Comparison of ENCODE assay signal across 1 cellular context in the genomic region with DNA sequence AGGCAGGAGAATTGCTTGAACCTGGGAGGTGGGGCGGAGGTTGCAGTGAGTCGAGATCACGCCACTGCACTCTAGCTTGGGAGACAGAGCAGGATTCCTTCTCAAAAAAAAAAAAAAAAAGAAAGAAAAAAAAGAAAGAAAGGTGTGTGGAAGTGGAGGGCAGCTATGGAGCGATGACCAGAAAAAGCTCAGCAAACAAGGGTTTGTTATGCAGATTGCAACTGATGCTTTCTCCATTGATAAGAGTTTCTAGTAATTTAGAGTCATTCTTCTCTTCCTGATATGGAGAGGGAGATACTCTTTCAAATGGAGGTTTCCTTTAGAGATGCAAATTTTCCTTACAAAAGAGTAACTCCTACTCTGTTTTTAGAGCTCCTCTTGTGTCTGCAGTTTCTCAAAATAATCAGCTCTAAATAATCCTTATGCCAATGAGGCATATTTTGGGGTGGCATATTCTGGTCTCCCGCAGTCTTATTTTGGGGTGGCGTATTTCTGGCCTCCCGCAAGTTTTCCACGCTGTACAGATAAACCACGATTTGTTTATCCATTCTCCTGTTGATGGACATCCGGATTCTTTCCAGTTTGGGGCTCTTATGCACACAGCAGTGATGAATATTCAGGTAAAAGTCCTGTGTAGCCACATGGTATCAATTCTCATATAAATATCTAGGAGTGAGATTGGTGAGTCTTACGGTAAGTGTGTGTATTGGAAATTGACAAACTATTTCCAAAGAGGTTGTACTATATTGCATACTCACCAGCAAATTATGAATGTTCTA.
TF ChIP-seq lines count a peak whose summit lies in the region.

No MANE protein-coding gene starts in this region.

TF ChIP-seq in GM23338, 12 proteins besides CTCF, POLR2A, EP300 and RAD21 (continued from another document):
- TF ChIP-seq, protein P1, sequence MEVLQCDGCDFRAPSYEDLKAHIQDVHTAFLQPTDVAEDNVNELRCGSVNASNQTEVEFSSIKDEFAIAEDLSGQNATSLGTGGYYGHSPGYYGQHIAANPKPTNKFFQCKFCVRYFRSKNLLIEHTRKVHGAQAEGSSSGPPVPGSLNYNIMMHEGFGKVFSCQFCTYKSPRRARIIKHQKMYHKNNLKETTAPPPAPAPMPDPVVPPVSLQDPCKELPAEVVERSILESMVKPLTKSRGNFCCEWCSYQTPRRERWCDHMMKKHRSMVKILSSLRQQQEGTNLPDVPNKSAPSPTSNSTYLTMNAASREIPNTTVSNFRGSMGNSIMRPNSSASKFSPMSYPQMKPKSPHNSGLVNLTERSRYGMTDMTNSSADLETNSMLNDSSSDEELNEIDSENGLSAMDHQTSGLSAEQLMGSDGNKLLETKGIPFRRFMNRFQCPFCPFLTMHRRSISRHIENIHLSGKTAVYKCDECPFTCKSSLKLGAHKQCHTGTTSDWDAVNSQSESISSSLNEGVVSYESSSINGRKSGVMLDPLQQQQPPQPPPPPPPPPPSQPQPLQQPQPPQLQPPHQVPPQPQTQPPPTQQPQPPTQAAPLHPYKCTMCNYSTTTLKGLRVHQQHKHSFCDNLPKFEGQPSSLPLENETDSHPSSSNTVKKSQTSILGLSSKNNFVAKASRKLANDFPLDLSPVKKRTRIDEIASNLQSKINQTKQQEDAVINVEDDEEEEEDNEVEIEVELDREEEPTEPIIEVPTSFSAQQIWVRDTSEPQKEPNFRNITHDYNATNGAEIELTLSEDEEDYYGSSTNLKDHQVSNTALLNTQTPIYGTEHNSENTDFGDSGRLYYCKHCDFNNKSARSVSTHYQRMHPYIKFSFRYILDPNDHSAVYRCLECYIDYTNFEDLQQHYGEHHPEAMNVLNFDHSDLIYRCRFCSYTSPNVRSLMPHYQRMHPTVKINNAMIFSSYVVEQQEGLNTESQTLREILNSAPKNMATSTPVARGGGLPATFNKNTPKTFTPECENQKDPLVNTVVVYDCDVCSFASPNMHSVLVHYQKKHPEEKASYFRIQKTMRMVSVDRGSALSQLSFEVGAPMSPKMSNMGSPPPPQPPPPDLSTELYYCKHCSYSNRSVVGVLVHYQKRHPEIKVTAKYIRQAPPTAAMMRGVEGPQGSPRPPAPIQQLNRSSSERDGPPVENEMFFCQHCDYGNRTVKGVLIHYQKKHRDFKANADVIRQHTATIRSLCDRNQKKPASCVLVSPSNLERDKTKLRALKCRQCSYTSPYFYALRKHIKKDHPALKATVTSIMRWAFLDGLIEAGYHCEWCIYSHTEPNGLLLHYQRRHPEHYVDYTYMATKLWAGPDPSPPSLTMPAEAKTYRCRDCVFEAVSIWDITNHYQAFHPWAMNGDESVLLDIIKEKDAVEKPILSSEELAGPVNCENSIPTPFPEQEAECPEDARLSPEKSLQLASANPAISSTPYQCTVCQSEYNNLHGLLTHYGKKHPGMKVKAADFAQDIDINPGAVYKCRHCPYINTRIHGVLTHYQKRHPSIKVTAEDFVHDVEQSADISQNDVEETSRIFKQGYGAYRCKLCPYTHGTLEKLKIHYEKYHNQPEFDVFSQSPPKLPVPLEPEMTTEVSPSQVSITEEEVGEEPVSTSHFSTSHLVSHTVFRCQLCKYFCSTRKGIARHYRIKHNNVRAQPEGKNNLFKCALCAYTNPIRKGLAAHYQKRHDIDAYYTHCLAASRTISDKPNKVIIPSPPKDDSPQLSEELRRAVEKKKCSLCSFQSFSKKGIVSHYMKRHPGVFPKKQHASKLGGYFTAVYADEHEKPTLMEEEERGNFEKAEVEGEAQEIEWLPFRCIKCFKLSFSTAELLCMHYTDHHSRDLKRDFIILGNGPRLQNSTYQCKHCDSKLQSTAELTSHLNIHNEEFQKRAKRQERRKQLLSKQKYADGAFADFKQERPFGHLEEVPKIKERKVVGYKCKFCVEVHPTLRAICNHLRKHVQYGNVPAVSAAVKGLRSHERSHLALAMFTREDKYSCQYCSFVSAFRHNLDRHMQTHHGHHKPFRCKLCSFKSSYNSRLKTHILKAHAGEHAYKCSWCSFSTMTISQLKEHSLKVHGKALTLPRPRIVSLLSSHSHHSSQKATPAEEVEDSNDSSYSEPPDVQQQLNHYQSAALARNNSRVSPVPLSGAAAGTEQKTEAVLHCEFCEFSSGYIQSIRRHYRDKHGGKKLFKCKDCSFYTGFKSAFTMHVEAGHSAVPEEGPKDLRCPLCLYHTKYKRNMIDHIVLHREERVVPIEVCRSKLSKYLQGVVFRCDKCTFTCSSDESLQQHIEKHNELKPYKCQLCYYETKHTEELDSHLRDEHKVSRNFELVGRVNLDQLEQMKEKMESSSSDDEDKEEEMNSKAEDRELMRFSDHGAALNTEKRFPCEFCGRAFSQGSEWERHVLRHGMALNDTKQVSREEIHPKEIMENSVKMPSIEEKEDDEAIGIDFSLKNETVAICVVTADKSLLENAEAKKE (CRISPR knock-in tag; IDR thresholded peaks at IDR 0.05) = 0 out of 2 replicates have a peak, but pooled peaks have one; percentile 25
- TF ChIP-seq CREB1 (CRISPR knock-in tag; IDR thresholded peaks at IDR 0.05; ENCODE audit: low read depth) (peak; percentile 65; the same call in 1 of the 2 replicates), ZNF114 (CRISPR knock-in tag; IDR thresholded peaks at IDR 0.05) (0 out of 2 replicates have a peak, but pooled peaks have one; percentile 56), ETS1 (IDR thresholded peaks at IDR 0.05) (peak; percentile 29; the same call in 1 of the 2 replicates), EZH2 (IDR thresholded peaks at IDR 0.05; ENCODE audit: low read depth, unreplicated experiment) (no peak), EZH2phosphoT487 (IDR thresholded peaks at IDR 0.05; ENCODE audit: unreplicated experiment) (no peak)
